8 cellular contexts compared by ENCODE assay signal in genomic region chr19:54463531-54464043, GRCh38. TPM values are rescaled to one million over a fixed set of nuclear protein-coding genes. Genes with fewer than 3 reads are reported as not detected.
DNase-seq lines count a peak whose midpoint lies in the region; ATAC-seq and TF ChIP-seq lines count a peak whose summit lies in the region.

Gene LENG9 (minus strand): TSS chr19:54463778. CDS start chr19:54463526, 252 bp downstream.

- H3K4me3 ChIP-seq in GM08714 (ENCODE audit: low read length): peak within 1 kb of the TSS; percentile 66
- H3K4me3 ChIP-seq in HFF-Myc (replicated peaks; ENCODE audit: low read depth, low read length): peak within 1 kb of the TSS; percentile 52
- H3K4me3 ChIP-seq in thymus (ENCODE audit: low read length): peak within 1 kb of the TSS; percentile 59

- under 1% methylated on average over 41 of the region's 41 CpGs for WGBS in thymus

- peak within 1 kb of the TSS; percentile 86 for H3K27ac ChIP-seq in thymus (ENCODE audit: low read depth)

- POLR2A ChIA-PET in activated naive CD8-positive, alpha-beta T cell treated with anti-CD3 and anti-CD28 coated beads, Interleukin-2, amount 10 ng/mL, durations not matched to agents 7 days and 5 days (lab: Charles Lee): interaction anchor here (0.6 to 2.0 kb wide), 4 partner anchors 10 to 472 kb away, joined by 4 to 16 read pairs (median 7); partner anchors contain the start of gene LENG8

- H3K36me3 Mint-ChIP-seq in activated naive CD8-positive, alpha-beta T cell treated with anti-CD3 and anti-CD28 coated beads, Interleukin-2, amount 10 ng/mL, durations not matched to agents 7 days and 5 days: peaks cover 15% of the 10 kb centered on the region
- peaks cover 16% of the 10 kb centered on the region for H3K36me3 Mint-ChIP-seq in osteocyte (ENCODE audit: unreplicated experiment)

- H3K36me3 ChIP-seq in thymus (ENCODE audit: control insufficient read depth, insufficient read depth): peaks cover 38% of the 10 kb centered on the region

- ATAC-seq in SK-N-SH treated with all-trans-retinoic acid at 6 μM for 48 hours: peak; percentile 60
- ATAC-seq in activated naive CD8-positive, alpha-beta T cell treated with anti-CD3 and anti-CD28 coated beads, Interleukin-2, amount 10 ng/mL, durations not matched to agents 7 days and 5 days (ENCODE audit: low read depth): peak; percentile 69

- DNase-seq in HFF-Myc (ENCODE audit: extremely low read depth, low read depth) (peak; percentile 96), MV-4-11 (lab: John Stamatoyannopoulos, UW) (peak; percentile 100), head of caudate nucleus (peak; percentile 83 to 98 (median 94)), osteocyte (ENCODE audit: extremely low spot score, unreplicated experiment) (peak; percentile 99)
- DNase-seq in activated naive CD8-positive, alpha-beta T cell treated with anti-CD3 and anti-CD28 coated beads, Interleukin-2, amount 10 ng/mL, durations not matched to agents 7 days and 5 days: peak; percentile 93

- no peak for TF ChIP-seq CTCF in HFF-Myc (IDR thresholded peaks at IDR 0.05; ENCODE audit: low read depth, low read length, missing control alignments)
- TF ChIP-seq CTCF in osteocyte (IDR thresholded peaks at IDR 0.05): no peak

- peak within 1 kb of the TSS; percentile 89 for H3K27ac Mint-ChIP-seq in activated naive CD8-positive, alpha-beta T cell treated with anti-CD3 and anti-CD28 coated beads, Interleukin-2, amount 10 ng/mL, durations not matched to agents 7 days and 5 days
- peak within 1 kb of the TSS; percentile 98 for H3K27ac Mint-ChIP-seq in osteocyte (ENCODE audit: unreplicated experiment)

- peaks cover 14% of the 10 kb centered on the region for H3K4me1 Mint-ChIP-seq in activated naive CD8-positive, alpha-beta T cell treated with anti-CD3 and anti-CD28 coated beads, Interleukin-2, amount 10 ng/mL, durations not matched to agents 7 days and 5 days
- peaks cover 33% of the 10 kb centered on the region for H3K4me1 Mint-ChIP-seq in osteocyte (ENCODE audit: unreplicated experiment)

- peaks cover 17% of the 10 kb centered on the region for H3K27me3 Mint-ChIP-seq in activated naive CD8-positive, alpha-beta T cell treated with anti-CD3 and anti-CD28 coated beads, Interleukin-2, amount 10 ng/mL, durations not matched to agents 7 days and 5 days
- no peaks in the 10 kb centered on the region for H3K27me3 Mint-ChIP-seq in osteocyte (ENCODE audit: unreplicated experiment)

- intact Hi-C loops in head of caudate nucleus (cut with DNase I): no loop called here

- no peaks in the 10 kb centered on the region for H3K4me1 ChIP-seq in thymus (ENCODE audit: control insufficient read depth, insufficient read depth, low read length)

- peaks cover 16% of the 10 kb centered on the region for H3K27me3 ChIP-seq in thymus (ENCODE audit: control insufficient read depth, insufficient read depth)

- no peaks in the 10 kb centered on the region for H3K9me3 Mint-ChIP-seq in activated naive CD8-positive, alpha-beta T cell treated with anti-CD3 and anti-CD28 coated beads, Interleukin-2, amount 10 ng/mL, durations not matched to agents 7 days and 5 days
- no peaks in the 10 kb centered on the region for H3K9me3 Mint-ChIP-seq in osteocyte (ENCODE audit: unreplicated experiment)

- peaks cover 2% of the 10 kb centered on the region for H3K9me3 ChIP-seq in thymus (ENCODE audit: control insufficient read depth)

- H3K4me3 Mint-ChIP-seq in activated naive CD8-positive, alpha-beta T cell treated with anti-CD3 and anti-CD28 coated beads, Interleukin-2, amount 10 ng/mL, durations not matched to agents 7 days and 5 days: peak within 1 kb of the TSS; percentile 93
- peak within 1 kb of the TSS; percentile 82 for H3K4me3 Mint-ChIP-seq in osteocyte (ENCODE audit: unreplicated experiment)

TF ChIP-seq in SK-N-SH treated with all-trans-retinoic acid at 6 μM for 48 hours, 23 proteins besides CTCF, POLR2A, EP300 and RAD21:
- TF ChIP-seq RARB (CRISPR knock-in tag; IDR thresholded peaks at IDR 0.05) (no peak), BACH2 (CRISPR knock-in tag; IDR thresholded peaks at IDR 0.05; ENCODE audit: borderline replicate concordance) (no peak), CREB5 (CRISPR knock-in tag; IDR thresholded peaks at IDR 0.05; ENCODE audit: low read depth) (no peak)
TF ChIP-seq in SK-N-SH treated with all-trans-retinoic acid at 6 μM for 48 hours: peak in this region for 0.

RNA-seq across cellular contexts. Expression of gene LENG9, which starts in this region (rescaled TPM):
- total RNA-seq in activated naive CD8-positive, alpha-beta T cell treated with anti-CD3 and anti-CD28 coated beads, Interleukin-2, amount 10 ng/mL, durations not matched to agents 7 days and 5 days: 1 to 10 TPM; 6.2 to 7.0 TPM
- total RNA-seq in osteocyte: 11.0 and 11.1 TPM in 2 replicates
- polyA plus RNA-seq in thymus: 2.2 TPM

Comparison
In these comparisons a context has a peak if more than half of its experiments do, and no peak if none do; other contexts are left out.
1. Peak in every context shown above with its lines: DNase-seq, ATAC-seq, H3K4me3 ChIP-seq and H3K27ac ChIP-seq.